In the genomic region with DNA sequence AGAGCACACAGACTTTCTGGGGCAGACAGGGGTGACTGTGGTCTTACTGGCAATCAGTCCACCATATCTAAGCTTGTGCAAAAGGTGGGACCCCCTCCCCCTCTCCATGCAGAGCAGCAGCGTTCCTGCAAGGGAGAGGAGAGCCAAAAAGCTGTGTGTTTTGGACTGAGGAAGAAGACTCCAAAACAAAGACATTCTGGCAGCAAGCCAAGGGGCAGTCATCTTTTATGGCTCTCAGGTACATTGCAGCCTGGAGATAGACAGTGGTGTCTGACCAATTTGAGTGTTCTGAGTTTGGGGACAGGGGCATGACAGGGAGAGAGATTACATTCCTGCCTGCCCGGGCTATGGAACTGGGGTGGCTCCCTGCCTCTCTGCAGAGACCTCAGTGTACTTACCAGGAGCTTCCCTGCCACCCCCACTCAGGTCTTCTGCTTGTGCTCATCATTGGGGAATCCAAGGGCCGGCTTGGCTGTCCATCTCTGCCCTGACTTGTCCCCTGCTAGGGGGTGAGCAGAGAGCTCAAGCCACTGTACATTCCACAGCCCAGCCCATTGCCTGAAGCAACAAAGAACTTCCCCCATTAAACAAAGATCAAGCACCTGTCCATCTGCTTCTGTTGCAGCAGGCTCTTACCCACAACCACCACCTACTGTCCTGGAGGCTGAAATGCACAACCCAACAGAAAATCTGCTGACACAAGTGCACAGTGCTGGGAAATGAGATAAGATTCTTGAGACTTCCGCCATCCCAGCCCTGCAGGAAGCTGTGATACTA, we compare ENCODE assay signal across 23 cellular contexts.
A peak's percentile ranks its signal among the peaks of the same experiment; 100 is the strongest.
DNase-seq lines count a peak whose midpoint lies in the region; ATAC-seq, FAIRE-seq and TF ChIP-seq lines count a peak whose summit lies in the region.
"Had no signal": no experiment of that assay in that cellular context is flagged by ENCODE, and none has a peak within 500 bp of the region (broad histone marks: within the 10 kb centered on the region; RNA-seq: fewer than 3 reads in every experiment).

No MANE protein-coding gene starts in this region.

- BruUV-seq in K562 (replicated peaks; lab: Mats Ljungman, UMichigan) = no TSS peak

- 0 out of 3 replicates have a peak, but pooled peaks cover 3% of the 10 kb centered on the region for H3K36me3 ChIP-seq in K562 (ENCODE audit: control insufficient read depth, insufficient read depth, low read length)
- H3K36me3 ChIP-seq in keratinocyte (ENCODE audit: control insufficient read depth in 2 of 2, extremely low read depth in 1 of 2, insufficient read depth in 2 of 2, low read length in 2 of 2) = peaks cover 1 to 7% of the 10 kb centered on the region in 2 experiments
- H3K36me3 ChIP-seq in small intestine (ENCODE audit: control insufficient read depth in 2 of 2, insufficient read depth in 2 of 2, low read length in 2 of 2) = peaks cover 0 to 5% of the 10 kb centered on the region in 2 donors
- H3K36me3 ChIP-seq: MG63, WERI-Rb-1 had no signal

- H3K9me3 ChIP-seq in K562 (replicated peaks; ENCODE audit: control insufficient read depth, insufficient read depth, low read depth, low read length) (peaks cover 9% of the 10 kb centered on the region), keratinocyte (ENCODE audit: control insufficient read depth, low read depth, low read length) (peaks cover 6% of the 10 kb centered on the region), small intestine (ENCODE audit: control insufficient read depth, low read depth) (no peaks in the 10 kb centered on the region)

- H3K4me1 ChIP-seq in K562 (replicated peaks in 1 of 2; ENCODE audit: control insufficient read depth in 2 of 2, insufficient read depth in 2 of 2, low read length in 2 of 2) (no peaks in the 10 kb centered on the region), keratinocyte (ENCODE audit: control insufficient read depth, extremely low read depth, insufficient read depth, low read length) (peaks cover 6% of the 10 kb centered on the region), small intestine (ENCODE audit: control insufficient read depth in 2 of 2, insufficient read depth in 1 of 2, low read depth in 1 of 2, low read length in 1 of 2) (no peaks in the 10 kb centered on the region)
- H3K4me1 ChIP-seq: parathyroid adenoma, right atrium auricular region, upper lobe of right lung had no signal

- no peaks in the 10 kb centered on the region for H3K4me1 Mint-ChIP-seq in immature natural killer cell
- H3K4me1 Mint-ChIP-seq: activated CD4-positive, alpha-beta T cell treated with anti-CD3 and anti-CD28 coated beads, Interleukin-2, amount 10 ng/mL, durations not matched to agents 7 days and 5 days had no signal

- POLR2A ChIA-PET in K562 (lab: Yijun Ruan, JAX) = interaction anchor here (0.7 kb wide), 1 partner anchor 1266 kb away, joined by 3 read pairs; no protein-coding TSS in a partner anchor

- no peak overlapping the region for H3K27ac Mint-ChIP-seq in immature natural killer cell
- H3K27ac Mint-ChIP-seq: activated CD4-positive, alpha-beta T cell treated with anti-CD3 and anti-CD28 coated beads, Interleukin-2, amount 10 ng/mL, durations not matched to agents 7 days and 5 days had no signal

- TF ChIP-seq RAD21 in K562 (CRISPR knock-in tag; conservative IDR thresholded peaks at IDR 0.05 in 1 of 2, IDR thresholded peaks at IDR 0.05 in 1 of 2) = no peak

- TF ChIP-seq EP300 in K562 (IDR thresholded peaks at IDR 0.05; ENCODE audit: low read length) = no peak; the same call in 1 of the 2 replicates

- FAIRE-seq in K562 (lab: Jason Lieb, UNC) = peak; percentile 59
- peak; percentile 80 for FAIRE-seq in keratinocyte (lab: Jason Lieb, UNC)
- no peak for FAIRE-seq in small intestine (lab: Jason Lieb, UNC)

- H2AFZ ChIP-seq in K562 (ENCODE audit: low read depth, low read length) = no peak overlapping the region
- no peak overlapping the region for H2AFZ ChIP-seq in keratinocyte (ENCODE audit: control insufficient read depth, low read length)
- H2AFZ ChIP-seq: parathyroid adenoma had no signal

- TF ChIP-seq CTCF in K562 (IDR thresholded peaks at IDR 0.05 in 2 of 3, conservative IDR thresholded peaks at IDR 0.05 in 1 of 3; ENCODE audit: insufficient read depth in 2 of 3, low read depth in 1 of 3, low read length in 3 of 3) = peak in 1 of 3 experiments; percentile 23; a peak in 2 of 6 replicates
- peak in 2 of 3 experiments; percentile 47 to 66 for TF ChIP-seq CTCF in keratinocyte (optimal IDR thresholded peaks at IDR 0.05 in 1 of 3, IDR thresholded peaks at IDR 0.05 in 1 of 3, conservative IDR thresholded peaks at IDR 0.05 in 1 of 3; ENCODE audit: extremely low read depth in 1 of 3, insufficient read depth in 2 of 3, low read length in 3 of 3)

- peaks cover 6 to 13% (median 7%) of the 10 kb centered on the region in 3 donors for H3K27me3 Mint-ChIP-seq in immature natural killer cell (ENCODE audit: low read depth in 3 of 3)

- H3K9me1 ChIP-seq in K562 (ENCODE audit: control insufficient read depth, insufficient read depth, low read length) (no peaks in the 10 kb centered on the region), keratinocyte (ENCODE audit: control insufficient read depth, extremely low read depth, insufficient read depth, low read length) (no peaks in the 10 kb centered on the region)

- H3K9ac ChIP-seq in K562 (ENCODE audit: insufficient read depth in 1 of 2, low read depth in 2 of 2, low read length in 2 of 2) = no peak overlapping the region
- H3K9ac ChIP-seq in keratinocyte (ENCODE audit: control insufficient read depth, extremely low read depth, insufficient read depth, low read length) = no peak overlapping the region
- H3K9ac ChIP-seq: parathyroid adenoma had no signal

- dilution Hi-C loops in keratinocyte (cut with MboI; ENCODE audit: extremely low pct_ligation_motif_present, low sequenced_read_pairs) = no loop called here

- peaks cover 8 to 19% (median 9%) of the 10 kb centered on the region in 3 donors for H3K36me3 Mint-ChIP-seq in immature natural killer cell

- 72% methylated on average over 4 of the region's 4 CpGs for WGBS in K562 (ENCODE audit: insufficient coverage, low coverage, missing lambda C conversion rate)
- WGBS in small intestine, 3 donors = 93 to 100% (median 95%) methylated on average over 4 of the region's 4 CpGs

- peaks cover 15 to 38% (median 31%) of the 10 kb centered on the region in 6 donors for H3K9me3 Mint-ChIP-seq in immature natural killer cell

- no peak for TF ChIP-seq POLR2A in K562 (conservative IDR thresholded peaks at IDR 0.05)

- DNase-seq in ELF-1 (ENCODE audit: low read depth, low spot score) = peak; percentile 79
- peak; percentile 38 for DNase-seq in NCI-H2029 treated with DMSO at 0.1 percent for 48 hours (lab: John Stamatoyannopoulos, UW)
- DNase-seq in K562 (ENCODE audit: extremely low read depth in 1 of 4, low spot score in 3 of 4) = peak; percentile 15 to 69 (median 36)
- peak; percentile 89 for DNase-seq in keratinocyte (ENCODE audit: low read depth, low spot score)
- DNase-seq in mesenteric fat pad (ENCODE audit: low spot score) = no peak
- DNase-seq in immature natural killer cell = no peak
- DNase-seq in small intestine = no peak
- DNase-seq in ecto neural progenitor cell (ENCODE audit: low spot score) = no peak
- DNase-seq: activated CD4-positive, alpha-beta T cell treated with anti-CD3 and anti-CD28 coated beads, Interleukin-2, amount 10 ng/mL, durations not matched to agents 7 days and 5 days; activated naive CD4-positive, alpha-beta T cell treated with Interleukin-2 at 50 U/mL for 16 hours; activated T-cell treated with anti-CD3 and anti-CD28 coated beads, Interleukin-2, amount 50 U/mL, for 48 hours; head of caudate nucleus; MG63; NCI-H2081; NCI-H345; stimulated activated CD4-positive, alpha-beta T cell treated with anti-CD3 and anti-CD28 coated beads, Interleukin-2, amount 100 ng/mL, for 24 hours; upper lobe of right lung; WERI-Rb-1 had no signal

- H4K20me1 ChIP-seq in K562 (replicated peaks; ENCODE audit: control insufficient read depth, insufficient read depth, low read length) = no peaks in the 10 kb centered on the region
- H4K20me1 ChIP-seq in keratinocyte (ENCODE audit: control insufficient read depth, extremely low read depth, insufficient read depth, low read length) = no peaks in the 10 kb centered on the region

- H3K4me2 ChIP-seq in K562 (ENCODE audit: insufficient read depth, low read length) (no peak overlapping the region), keratinocyte (ENCODE audit: control insufficient read depth, extremely low read depth, insufficient read depth, low read depth, low read length) (no peak overlapping the region)

- peak; percentile 96 for ATAC-seq in K562
- ATAC-seq: Right ventricle myocardium inferior, upper lobe of right lung had no signal

- intact Hi-C loops in K562 (cut with micrococcal nuclease) = no loop called here

- H3K4me3 ChIP-seq in K562 (no peak overlapping the region), keratinocyte (ENCODE audit: control insufficient read depth in 2 of 3, extremely low read depth in 1 of 3, insufficient read depth in 2 of 3, low read depth in 1 of 3, low read length in 3 of 3) (no peak overlapping the region), small intestine (ENCODE audit: low read depth in 1 of 2, low read length in 2 of 2) (no peak overlapping the region)
- H3K4me3 ChIP-seq: lung, MG63, right atrium auricular region, upper lobe of right lung had no signal

- no peaks in the 10 kb centered on the region for H3K79me2 ChIP-seq in K562 (ENCODE audit: control insufficient read depth, insufficient read depth, low read length)
- peaks cover 3% of the 10 kb centered on the region for H3K79me2 ChIP-seq in keratinocyte (ENCODE audit: control insufficient read depth, insufficient read depth, low read length)

- H3K27me3 ChIP-seq in K562 (ENCODE audit: control insufficient read depth in 2 of 2, insufficient read depth in 2 of 2, low read length in 2 of 2) = no peaks in the 10 kb centered on the region
- H3K27me3 ChIP-seq in keratinocyte (ENCODE audit: control insufficient read depth, extremely low read depth, insufficient read depth, low read length) = no peaks in the 10 kb centered on the region
- H3K27me3 ChIP-seq in small intestine (ENCODE audit: control insufficient read depth in 2 of 2, insufficient read depth in 2 of 2, low read length in 2 of 2) = no peaks in the 10 kb centered on the region
- H3K27me3 ChIP-seq: MG63, right atrium auricular region, upper lobe of right lung had no signal

- in situ Hi-C loops in K562 (cut with MboI) = no loop called here

- no peak overlapping the region for H3K4me3 Mint-ChIP-seq in immature natural killer cell
- H3K4me3 Mint-ChIP-seq: activated CD4-positive, alpha-beta T cell treated with anti-CD3 and anti-CD28 coated beads, Interleukin-2, amount 10 ng/mL, durations not matched to agents 7 days and 5 days had no signal

- no peak overlapping the region for H3K27ac ChIP-seq in K562 (ENCODE audit: extremely low read depth, low read depth, low read length)
- no peak overlapping the region for H3K27ac ChIP-seq in keratinocyte (ENCODE audit: control insufficient read depth, insufficient read depth, low read length)
- no peak overlapping the region for H3K27ac ChIP-seq in small intestine (ENCODE audit: low read depth in 1 of 2, low read length in 1 of 2)
- H3K27ac ChIP-seq: HL-60, parathyroid adenoma, right atrium auricular region, upper lobe of right lung, WERI-Rb-1 had no signal

- CTCF ChIA-PET in K562 (lab: Yijun Ruan, JAX; ENCODE audit: low intra/inter-chr PET ratio) = no interaction called here

TF ChIP-seq in K562, 482 proteins besides CTCF, POLR2A, EP300 and RAD21 (continues in another document):
- TF ChIP-seq NCOA4 (IDR thresholded peaks at IDR 0.05; ENCODE audit: partially characterized antibody) = no peak

Comparison
In these comparisons a context has a peak if more than half of its experiments do, and no peak if none do; other contexts are left out.
1. DNase-seq: peak in ELF-1 (single experiment), NCI-H2029 treated with DMSO at 0.1 percent for 48 hours (single experiment), K562 (4 of 4) and keratinocyte (single experiment); none in mesenteric fat pad (single experiment), immature natural killer cell (0 of 3), small intestine (single experiment) and ecto neural progenitor cell (single experiment).